Comparison of ENCODE assay signal across 8 cellular contexts in the genomic region with DNA sequence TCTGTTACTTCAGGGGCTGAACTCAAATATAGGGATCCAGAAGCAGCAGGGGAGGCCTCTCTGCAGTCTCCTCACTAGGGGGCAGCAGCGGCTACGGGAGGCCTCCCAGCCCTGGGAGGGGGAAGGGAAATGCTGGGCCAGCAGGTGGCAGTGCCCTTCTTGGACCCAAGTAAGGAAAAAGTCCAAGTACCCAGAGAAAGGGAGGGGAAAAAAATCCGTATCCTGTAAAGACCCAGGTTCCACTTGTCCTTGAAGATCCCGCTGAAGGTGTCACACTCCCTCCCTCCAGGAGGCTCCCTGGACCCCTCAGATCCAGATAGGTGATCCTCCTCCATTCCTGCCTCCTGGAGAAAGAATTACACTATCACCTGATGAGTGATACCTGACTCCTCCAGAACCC. TPM values are rescaled to one million over a fixed set of nuclear protein-coding genes. Genes with fewer than 3 reads are reported as not detected.
A peak's percentile ranks its signal among the peaks of the same experiment; 100 is the strongest.
DNase-seq lines count a peak whose midpoint lies in the region; ATAC-seq and TF ChIP-seq lines count a peak whose summit lies in the region.

No MANE protein-coding gene starts in this region.

- H3K36me3 Mint-ChIP-seq in activated T-helper 17 cell treated with anti-CD3 and anti-CD28 coated beads, Interleukin-2, amount 50 U/mL, for 72 hours (ENCODE audit: low read depth): no peaks in the 10 kb centered on the region

- DNase-seq in ELR (ENCODE audit: low read depth) (peak; percentile 80), MM.1S (peak; percentile 90), SHP77 (lab: John Stamatoyannopoulos, UW) (peak; percentile 61 to 80), fibroblast of villous mesenchyme (ENCODE audit: low read depth) (peak; percentile 71), osteoblast (ENCODE audit: insufficient read length, low spot score, missing footprints) (peak; percentile 97), tibial nerve (ENCODE audit: low spot score in 2 of 2) (peak in 1 of 2 donors; percentile 62)

- no peaks in the 10 kb centered on the region for H4K20me1 ChIP-seq in MM.1S (ENCODE audit: insufficient read depth, low read length)
- H4K20me1 ChIP-seq in osteoblast (ENCODE audit: insufficient read depth, low read length): no peaks in the 10 kb centered on the region

- H3K9ac ChIP-seq in MM.1S (ENCODE audit: low read length): no peak overlapping the region

- no peaks in the 10 kb centered on the region for H3K9me3 ChIP-seq in MM.1S (replicated peaks; ENCODE audit: insufficient read depth, low read length)
- H3K9me3 ChIP-seq in osteoblast (ENCODE audit: low read depth, low read length): no peaks in the 10 kb centered on the region
- H3K9me3 ChIP-seq in tibial nerve: no peaks in the 10 kb centered on the region

- no peak overlapping the region for H3K4me2 ChIP-seq in MM.1S (ENCODE audit: low read depth, low read length)
- H3K4me2 ChIP-seq in osteoblast (ENCODE audit: insufficient read depth, low read length): no peak overlapping the region

- no peak overlapping the region for H2AFZ ChIP-seq in MM.1S (ENCODE audit: low read length)
- H2AFZ ChIP-seq in osteoblast (ENCODE audit: low read length): no peak overlapping the region

- H3K4me3 ChIP-seq in MM.1S (ENCODE audit: low read length): no peak overlapping the region
- no peak overlapping the region for H3K4me3 ChIP-seq in fibroblast of villous mesenchyme (ENCODE audit: low read depth, low read length)
- no peak overlapping the region for H3K4me3 ChIP-seq in osteoblast (ENCODE audit: insufficient read depth, low read length)
- H3K4me3 ChIP-seq in tibial nerve: no peak overlapping the region

- H3K4me3 Mint-ChIP-seq in activated T-helper 17 cell treated with anti-CD3 and anti-CD28 coated beads, Interleukin-2, amount 50 U/mL, for 72 hours: no peak overlapping the region

- H3K27me3 ChIP-seq in MM.1S (replicated peaks; ENCODE audit: insufficient read depth, low read length) (no peaks in the 10 kb centered on the region), osteoblast (ENCODE audit: insufficient read depth, low read length) (peaks cover 37% of the 10 kb centered on the region), tibial nerve (no peaks in the 10 kb centered on the region)

- H3K4me1 Mint-ChIP-seq in activated T-helper 17 cell treated with anti-CD3 and anti-CD28 coated beads, Interleukin-2, amount 50 U/mL, for 72 hours: peaks cover 4% of the 10 kb centered on the region

- H3K9me2 ChIP-seq in MM.1S (replicated peaks; ENCODE audit: insufficient read depth, low read length): no peaks in the 10 kb centered on the region

- TF ChIP-seq EP300 in tibial nerve (IDR thresholded peaks at IDR 0.05): no peak

- TF ChIP-seq POLR2A in tibial nerve (IDR thresholded peaks at IDR 0.05): no peak

- H3K4me1 ChIP-seq in MM.1S (ENCODE audit: low read length): peaks cover 2% of the 10 kb centered on the region
- H3K4me1 ChIP-seq in osteoblast (ENCODE audit: insufficient read depth, low read length): no peaks in the 10 kb centered on the region
- no peaks in the 10 kb centered on the region for H3K4me1 ChIP-seq in tibial nerve

- 5 to 11% methylated on average over 4 of the region's 4 CpGs for WGBS in tibial nerve, 2 donors

- ATAC-seq in activated T-helper 17 cell treated with anti-CD3 and anti-CD28 coated beads, Interleukin-2, amount 50 U/mL, for 72 hours (replicated peaks): peak; percentile 86
- no peak for ATAC-seq in HG03045 (IDR thresholded peaks at IDR 0.05; ENCODE audit: unreplicated experiment)

- no peaks in the 10 kb centered on the region for H3K9me3 Mint-ChIP-seq in activated T-helper 17 cell treated with anti-CD3 and anti-CD28 coated beads, Interleukin-2, amount 50 U/mL, for 72 hours

- TF ChIP-seq CTCF in MM.1S (IDR thresholded peaks at IDR 0.05; ENCODE audit: low read length) (peak; percentile 100), fibroblast of villous mesenchyme (IDR thresholded peaks at IDR 0.05; ENCODE audit: insufficient read depth, low read depth, low read length) (peak; percentile 98), osteoblast (IDR thresholded peaks at IDR 0.05; ENCODE audit: extremely low read depth, low read depth, low read length) (peak; percentile 99), tibial nerve (IDR thresholded peaks at IDR 0.05) (peak; percentile 81 to 89 (median 86))

- no peaks in the 10 kb centered on the region for H3K36me3 ChIP-seq in MM.1S (replicated peaks; ENCODE audit: insufficient read depth, low read length)
- H3K36me3 ChIP-seq in osteoblast (ENCODE audit: insufficient read depth, low read length): no peaks in the 10 kb centered on the region
- no peaks in the 10 kb centered on the region for H3K36me3 ChIP-seq in tibial nerve

- no peaks in the 10 kb centered on the region for H3K27me3 Mint-ChIP-seq in activated T-helper 17 cell treated with anti-CD3 and anti-CD28 coated beads, Interleukin-2, amount 50 U/mL, for 72 hours

- H3K79me2 ChIP-seq in MM.1S (ENCODE audit: low read length): no peaks in the 10 kb centered on the region
- H3K79me2 ChIP-seq in osteoblast (ENCODE audit: insufficient read depth, low read length): no peaks in the 10 kb centered on the region

- H3K27ac Mint-ChIP-seq in activated T-helper 17 cell treated with anti-CD3 and anti-CD28 coated beads, Interleukin-2, amount 50 U/mL, for 72 hours: no peak overlapping the region

- H3K27ac ChIP-seq in MM.1S (ENCODE audit: low read length) (no peak overlapping the region), osteoblast (ENCODE audit: low read depth, low read length) (no peak overlapping the region), tibial nerve (no peak overlapping the region)

- H3F3A ChIP-seq in MM.1S (ENCODE audit: insufficient read depth, low read length): no peaks in the 10 kb centered on the region

RNA-seq across cellular contexts. Expression of gene NUAK2, which starts 14.1 kb away (rescaled TPM):
- total RNA-seq in activated T-helper 17 cell treated with anti-CD3 and anti-CD28 coated beads, Interleukin-2, amount 50 U/mL, for 72 hours: 1 to 10 TPM; 1.2 to 2.9 TPM
- total RNA-seq in fibroblast of villous mesenchyme (7.1 and 12.1 TPM in 2 replicates), osteoblast (2.7 and 3.6 TPM in 2 replicates), tibial nerve (1 to 10 TPM in 3 of 4 donors, under 1 TPM in 1; 0.60 to 5.3 (median 2.7) TPM)

RNA-seq across cellular contexts. Expression of gene KLHDC8A, which starts 21.0 kb away (rescaled TPM):
- not detected for total RNA-seq in activated T-helper 17 cell treated with anti-CD3 and anti-CD28 coated beads, Interleukin-2, amount 50 U/mL, for 72 hours
- total RNA-seq in fibroblast of villous mesenchyme (not detected in 2 replicates), osteoblast (not detected in 2 replicates), tibial nerve (1 to 10 TPM; 4.1 to 5.5 (median 4.6) TPM)
